In genomic region chr1:228978486-228979324, GRCh38 we compare ENCODE assay signal across 14 cellular contexts.
DNase-seq lines count a peak whose midpoint lies in the region; ATAC-seq lines count a peak whose summit lies in the region.
"Had no signal": no experiment of that assay in that cellular context is flagged by ENCODE, and none has a peak within 500 bp of the region (broad histone marks: within the 10 kb centered on the region; RNA-seq: fewer than 3 reads in every experiment).

No MANE protein-coding gene starts in this region.

- no peaks in the 10 kb centered on the region for H3K27me3 ChIP-seq in H7 (ENCODE audit: control insufficient read depth, insufficient read depth, low read length)
- no peaks in the 10 kb centered on the region for H3K27me3 ChIP-seq in skeletal muscle tissue (ENCODE audit: control insufficient read depth in 3 of 3, insufficient read depth in 3 of 3, low read length in 3 of 3)

- POLR2A ChIA-PET in activated CD4-positive, alpha-beta memory T cell treated with anti-CD3 and anti-CD28 coated beads, Interleukin-2, amount 10 ng/mL, durations not matched to agents 7 days and 5 days (lab: Charles Lee) = no interaction called here

- H3K4me3 Mint-ChIP-seq in activated CD4-positive, alpha-beta memory T cell treated with anti-CD3 and anti-CD28 coated beads, Interleukin-2, amount 10 ng/mL, durations not matched to agents 7 days and 5 days = no peak overlapping the region
- H3K4me3 Mint-ChIP-seq: naive B cell; stimulated activated naive CD8-positive, alpha-beta T cell treated with anti-CD3 and anti-CD28 coated beads, Interleukin-15, amount 100 ng/mL, for 72 hours had no signal

- H3K36me3 ChIP-seq in H7 (replicated peaks; ENCODE audit: control insufficient read depth, insufficient read depth, low read length) (no peaks in the 10 kb centered on the region), skeletal muscle tissue (ENCODE audit: control insufficient read depth in 3 of 3, insufficient read depth in 3 of 3, low read length in 3 of 3) (no peaks in the 10 kb centered on the region)

- peaks cover 11 to 13% (median 12%) of the 10 kb centered on the region in 3 donors for H3K4me1 ChIP-seq in skeletal muscle tissue (ENCODE audit: control insufficient read depth in 3 of 3, insufficient read depth in 3 of 3, low read length in 3 of 3)

- ATAC-seq in left lobe of liver = peak; percentile 92
- no peak for ATAC-seq in HG03439 (IDR thresholded peaks at IDR 0.05; ENCODE audit: unreplicated experiment)
- ATAC-seq in GM19324 (IDR thresholded peaks at IDR 0.05; ENCODE audit: low FRiP score, unreplicated experiment) = no peak
- ATAC-seq: stimulated activated naive CD8-positive, alpha-beta T cell treated with anti-CD3 and anti-CD28 coated beads, Interleukin-15, amount 100 ng/mL, for 72 hours had no signal

- H3K9ac ChIP-seq in skeletal muscle tissue (ENCODE audit: low read depth in 1 of 3, low read length in 3 of 3) = peak overlapping the region in 2 of 3 donors; percentile 40 to 70

- no peak overlapping the region for H3K4me3 ChIP-seq in H7 (ENCODE audit: insufficient read depth, low read depth, low read length)
- peak overlapping the region in 2 of 3 donors; percentile 35 for H3K4me3 ChIP-seq in skeletal muscle tissue (ENCODE audit: low read length in 3 of 3)

- H3K4me1 Mint-ChIP-seq in activated CD4-positive, alpha-beta memory T cell treated with anti-CD3 and anti-CD28 coated beads, Interleukin-2, amount 10 ng/mL, durations not matched to agents 7 days and 5 days = no peaks in the 10 kb centered on the region
- H3K4me1 Mint-ChIP-seq: naive B cell; stimulated activated naive CD8-positive, alpha-beta T cell treated with anti-CD3 and anti-CD28 coated beads, Interleukin-15, amount 100 ng/mL, for 72 hours had no signal

- H3K27me3 Mint-ChIP-seq in activated CD4-positive, alpha-beta memory T cell treated with anti-CD3 and anti-CD28 coated beads, Interleukin-2, amount 10 ng/mL, durations not matched to agents 7 days and 5 days = no peaks in the 10 kb centered on the region
- H3K27me3 Mint-ChIP-seq: stimulated activated naive CD8-positive, alpha-beta T cell treated with anti-CD3 and anti-CD28 coated beads, Interleukin-15, amount 100 ng/mL, for 72 hours had no signal

- H3K27ac ChIP-seq in skeletal muscle tissue (ENCODE audit: low read depth, low read length) = no peak overlapping the region

- H3K9me3 Mint-ChIP-seq in activated CD4-positive, alpha-beta memory T cell treated with anti-CD3 and anti-CD28 coated beads, Interleukin-2, amount 10 ng/mL, durations not matched to agents 7 days and 5 days = no peaks in the 10 kb centered on the region
- H3K9me3 Mint-ChIP-seq: naive B cell; stimulated activated naive CD8-positive, alpha-beta T cell treated with anti-CD3 and anti-CD28 coated beads, Interleukin-15, amount 100 ng/mL, for 72 hours had no signal

- no peak overlapping the region for H3K27ac Mint-ChIP-seq in activated CD4-positive, alpha-beta memory T cell treated with anti-CD3 and anti-CD28 coated beads, Interleukin-2, amount 10 ng/mL, durations not matched to agents 7 days and 5 days
- H3K27ac Mint-ChIP-seq: naive B cell; stimulated activated naive CD8-positive, alpha-beta T cell treated with anti-CD3 and anti-CD28 coated beads, Interleukin-15, amount 100 ng/mL, for 72 hours had no signal

- DNase-seq in H7 (peak; percentile 54), T47D (ENCODE audit: low read depth in 1 of 2, low spot score in 1 of 2) (peak; percentile 39), left lobe of liver (ENCODE audit: low spot score) (peak; percentile 84), D341Med (ENCODE audit: low spot score) (no peak)
- no peak for DNase-seq in activated CD4-positive, alpha-beta memory T cell treated with anti-CD3 and anti-CD28 coated beads, Interleukin-2, amount 10 ng/mL, durations not matched to agents 7 days and 5 days
- DNase-seq: dermis blood vessel endothelial cell; DMS153; naive B cell; NCI-H510A treated with DMSO at 0.1 percent for 48 hours; SIG-M5; stimulated activated naive CD8-positive, alpha-beta T cell treated with anti-CD3 and anti-CD28 coated beads, Interleukin-15, amount 100 ng/mL, for 72 hours had no signal

- H3K9me3 ChIP-seq in skeletal muscle tissue (ENCODE audit: control insufficient read depth in 3 of 3, low read length in 3 of 3) = no peaks in the 10 kb centered on the region

- no peaks in the 10 kb centered on the region for H3K36me3 Mint-ChIP-seq in activated CD4-positive, alpha-beta memory T cell treated with anti-CD3 and anti-CD28 coated beads, Interleukin-2, amount 10 ng/mL, durations not matched to agents 7 days and 5 days (ENCODE audit: low read depth)
- H3K36me3 Mint-ChIP-seq: naive B cell had no signal

- CTCF ChIA-PET in activated CD4-positive, alpha-beta memory T cell treated with anti-CD3 and anti-CD28 coated beads, Interleukin-2, amount 10 ng/mL, durations not matched to agents 7 days and 5 days (lab: Charles Lee) = no interaction called here

- in situ Hi-C loops in T47D (cut with HindIII; ENCODE audit: low pct_unique_long_range_greater_than_20kb, low sequenced_read_pairs) = no loop called here

Comparison
In these comparisons a context has a peak if more than half of its experiments do, and no peak if none do; other contexts are left out.
1. DNase-seq: peak in H7 (single experiment), T47D (2 of 2) and left lobe of liver (single experiment); none in D341Med (single experiment) and activated CD4-positive, alpha-beta memory T cell treated with anti-CD3 and anti-CD28 coated beads, Interleukin-2, amount 10 ng/mL, durations not matched to agents 7 days and 5 days (single experiment).